In the genomic region with DNA sequence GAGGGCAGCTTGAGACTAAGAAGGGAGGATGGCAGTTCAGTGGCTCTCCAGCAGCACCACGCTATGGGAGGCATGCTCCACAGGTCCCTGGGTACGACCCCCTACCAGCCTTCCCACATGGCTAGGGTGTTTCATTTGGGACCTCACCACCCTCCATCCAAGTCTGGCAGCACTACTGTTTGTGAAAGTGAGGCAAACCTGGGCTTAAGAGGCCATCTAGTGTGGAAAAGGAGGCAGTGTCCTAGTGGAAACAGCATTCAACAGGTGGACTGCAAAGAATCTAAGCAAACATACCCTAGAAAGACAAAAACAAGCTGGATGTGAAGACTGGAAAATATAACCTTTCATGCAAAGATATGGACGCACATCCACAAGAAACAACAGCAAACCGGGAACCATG, we compare ENCODE assay signal across 10 cellular contexts. TPM values are rescaled to one million over a fixed set of nuclear protein-coding genes. Genes with fewer than 3 reads are reported as not detected.
DNase-seq lines count a peak whose midpoint lies in the region; ATAC-seq and TF ChIP-seq lines count a peak whose summit lies in the region.
"Had no signal": no experiment of that assay in that cellular context is flagged by ENCODE, and none has a peak within 500 bp of the region (broad histone marks: within the 10 kb centered on the region; RNA-seq: fewer than 3 reads in every experiment).

No MANE protein-coding gene starts in this region.

- H3K27me3 Mint-ChIP-seq in HFFc6 (ENCODE audit: insufficient read depth) = peaks cover 16% of the 10 kb centered on the region

- no peaks in the 10 kb centered on the region for H3K4me1 Mint-ChIP-seq in HFFc6 (ENCODE audit: low read depth)
- H3K4me1 Mint-ChIP-seq: memory B cell had no signal

- no peak overlapping the region for H3K27ac ChIP-seq in WERI-Rb-1
- H3K27ac ChIP-seq: SJSA1 had no signal

- H3K27ac Mint-ChIP-seq in HFFc6 = no peak overlapping the region
- H3K27ac Mint-ChIP-seq: memory B cell had no signal

- H3K36me3 Mint-ChIP-seq in HFFc6 (ENCODE audit: low read depth) = no peaks in the 10 kb centered on the region

- H3K36me3 ChIP-seq in WERI-Rb-1 = no peaks in the 10 kb centered on the region
- H3K36me3 ChIP-seq: SJSA1 had no signal

- no peak overlapping the region for H3K4me3 ChIP-seq in AG10803 (ENCODE audit: low read length)
- H3K4me3 ChIP-seq in WERI-Rb-1 (ENCODE audit: low read depth, low read length) = no peak overlapping the region
- H3K4me3 ChIP-seq: SJSA1 had no signal

- H3K9me3 ChIP-seq in WERI-Rb-1 (ENCODE audit: severe bottlenecking) = peaks cover 4% of the 10 kb centered on the region

- TF ChIP-seq CTCF in AG10803 (conservative IDR thresholded peaks at IDR 0.05; ENCODE audit: low read length) (peak; percentile 43), HFFc6 (IDR thresholded peaks at IDR 0.05) (peak; percentile 56; the same call in 1 of the 2 replicates), WERI-Rb-1 (IDR thresholded peaks at IDR 0.05; ENCODE audit: low read depth, low read length) (peak; percentile 84)

- H3K4me3 Mint-ChIP-seq in HFFc6 = no peak overlapping the region
- H3K4me3 Mint-ChIP-seq: memory B cell had no signal

- DNase-seq in AG10803 (ENCODE audit: low read depth) (no peak), HFFc6 (peak; percentile 15), WERI-Rb-1 (no peak), iPS-NIHi11 (ENCODE audit: low spot score) (peak; percentile 51), T-helper 1 cell (no peak), KG1 (lab: John Stamatoyannopoulos, UW) (no peak), hypothalamus (lab: John Stamatoyannopoulos, UW) (no peak)

- H3K9me3 Mint-ChIP-seq in HFFc6 = no peaks in the 10 kb centered on the region

- H3K27me3 ChIP-seq in WERI-Rb-1 (ENCODE audit: insufficient read depth, low read depth, severe bottlenecking) = no peaks in the 10 kb centered on the region

- ATAC-seq in HG03469 (IDR thresholded peaks at IDR 0.05; ENCODE audit: unreplicated experiment) = no peak

RNA-seq across cellular contexts. Expression of gene C5orf47, which starts 4.8 kb away (rescaled TPM):
- total RNA-seq in HFFc6 (2021; fragmentation: NEBNext Ultra II Directional; extraction: Animal tissue kit (Norgen Biotek cat#: 25700)) = not detected
- total RNA-seq: SJSA1 had no signal

Comparison
In these comparisons a context has a peak if more than half of its experiments do, and no peak if none do; other contexts are left out.
1. DNase-seq: peak in HFFc6 (single experiment) and iPS-NIHi11 (single experiment); none in AG10803 (single experiment), WERI-Rb-1 (single experiment), T-helper 1 cell (0 of 5), KG1 (single experiment) and hypothalamus (0 of 51).
2. Peak in every context shown above with its lines, with median percentiles within 50 percentile points of each other: CTCF ChIP-seq.